In the genomic region with DNA sequence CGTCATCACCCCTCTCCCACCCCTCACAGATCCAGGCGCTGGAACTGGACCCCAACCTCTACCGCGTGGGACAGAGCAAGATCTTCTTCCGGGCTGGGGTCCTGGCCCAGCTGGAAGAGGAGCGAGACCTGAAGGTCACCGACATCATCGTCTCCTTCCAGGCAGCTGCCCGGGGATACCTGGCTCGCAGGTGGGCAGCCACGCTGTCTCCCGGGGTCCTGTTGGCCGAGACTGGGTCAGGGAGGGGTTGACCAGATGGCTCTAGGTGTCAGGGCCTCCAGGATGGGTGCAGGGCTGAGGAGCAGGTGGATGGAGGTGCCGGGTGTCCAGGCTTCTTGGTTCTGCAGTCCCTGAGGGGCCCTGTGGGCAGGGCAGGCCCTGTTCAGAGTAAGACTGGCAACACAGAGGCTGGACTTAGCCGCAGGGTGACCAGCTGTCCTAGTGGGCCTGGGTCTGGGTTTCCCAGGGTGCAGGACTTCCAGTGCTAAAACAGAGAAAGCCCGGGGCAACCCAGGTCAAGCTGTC, we compare ENCODE assay signal across 28 cellular contexts. TPM values are rescaled to one million over a fixed set of nuclear protein-coding genes. Genes with fewer than 3 reads are reported as not detected.
A peak's percentile ranks its signal among the peaks of the same experiment; 100 is the strongest.
DNase-seq lines count a peak whose midpoint lies in the region; ATAC-seq, FAIRE-seq and TF ChIP-seq lines count a peak whose summit lies in the region.
"Had no signal": no experiment of that assay in that cellular context is flagged by ENCODE, and none has a peak within 500 bp of the region (broad histone marks: within the 10 kb centered on the region; RNA-seq: fewer than 3 reads in every experiment).

No MANE protein-coding gene starts in this region.

- H3K4me2 ChIP-seq in osteoblast (ENCODE audit: insufficient read depth, low read length) = no peak overlapping the region
- H3K4me2 ChIP-seq: BLaER1 had no signal

- H3K9ac ChIP-seq in kidney (ENCODE audit: low read length in 2 of 2) = no peak overlapping the region
- H3K9ac ChIP-seq: BLaER1 had no signal

- no peaks in the 10 kb centered on the region for H3K9me3 ChIP-seq in kidney (ENCODE audit: control insufficient read depth in 1 of 2, low read length in 2 of 2)
- H3K9me3 ChIP-seq in osteoblast (ENCODE audit: low read depth, low read length) = no peaks in the 10 kb centered on the region
- H3K9me3 ChIP-seq in effector memory CD4-positive, alpha-beta T cell (ENCODE audit: control insufficient read depth, low read length) = no peaks in the 10 kb centered on the region
- H3K9me3 ChIP-seq: BE2C, BLaER1 had no signal

- H3K27me3 ChIP-seq in H7 (ENCODE audit: control insufficient read depth, insufficient read depth, low read length) (no peaks in the 10 kb centered on the region), osteoblast (ENCODE audit: insufficient read depth, low read length) (no peaks in the 10 kb centered on the region)
- H3K27me3 ChIP-seq in effector memory CD4-positive, alpha-beta T cell (replicated peaks; ENCODE audit: control insufficient read depth, insufficient read depth, low read length, poor library complexity, severe bottlenecking) = no peaks in the 10 kb centered on the region
- H3K27me3 ChIP-seq: BE2C, BLaER1 had no signal

- H2AFZ ChIP-seq in osteoblast (ENCODE audit: low read length) = no peak overlapping the region

- H3K36me3 ChIP-seq in H7 (replicated peaks; ENCODE audit: control insufficient read depth, insufficient read depth, low read length) = no peaks in the 10 kb centered on the region; the same call in 1 of the 2 replicates
- H3K36me3 ChIP-seq in kidney (ENCODE audit: control insufficient read depth in 1 of 2, insufficient read depth in 2 of 2, low read length in 2 of 2) = peaks cover 4 to 5% of the 10 kb centered on the region in 2 donors
- H3K36me3 ChIP-seq in osteoblast (ENCODE audit: insufficient read depth, low read length) = no peaks in the 10 kb centered on the region
- H3K36me3 ChIP-seq in effector memory CD4-positive, alpha-beta T cell (ENCODE audit: control insufficient read depth, insufficient read depth, low read length) = no peaks in the 10 kb centered on the region
- H3K36me3 ChIP-seq: BE2C, BLaER1 had no signal

- ATAC-seq in HG03159 (IDR thresholded peaks at IDR 0.05; ENCODE audit: unreplicated experiment) = no peak
- ATAC-seq: GM12878 had no signal

- TF ChIP-seq CTCF in kidney (IDR thresholded peaks at IDR 0.05; ENCODE audit: borderline replicate concordance, extremely low read depth, insufficient read depth) (no peak), osteoblast (IDR thresholded peaks at IDR 0.05; ENCODE audit: extremely low read depth, low read depth, low read length) (no peak)

- H3K4me1 ChIP-seq in kidney (ENCODE audit: control insufficient read depth in 1 of 2, insufficient read depth in 1 of 2, low read depth in 1 of 2, low read length in 2 of 2) (no peaks in the 10 kb centered on the region), osteoblast (ENCODE audit: insufficient read depth, low read length) (no peaks in the 10 kb centered on the region)
- no peaks in the 10 kb centered on the region for H3K4me1 ChIP-seq in effector memory CD4-positive, alpha-beta T cell (ENCODE audit: control insufficient read depth, insufficient read depth, low read length, poor library complexity, severe bottlenecking)
- H3K4me1 ChIP-seq: BE2C had no signal

- H4K20me1 ChIP-seq in osteoblast (ENCODE audit: insufficient read depth, low read length) = no peaks in the 10 kb centered on the region
- H4K20me1 ChIP-seq: BLaER1 had no signal

- H3K27ac ChIP-seq in kidney (ENCODE audit: low read depth in 2 of 2, low read length in 2 of 2) (no peak overlapping the region), osteoblast (ENCODE audit: low read depth, low read length) (no peak overlapping the region)
- no peak overlapping the region for H3K27ac ChIP-seq in effector memory CD4-positive, alpha-beta T cell (ENCODE audit: insufficient read depth, low read length, poor library complexity, severe bottlenecking)
- H3K27ac ChIP-seq: BLaER1 had no signal

- H3K79me2 ChIP-seq in osteoblast (ENCODE audit: insufficient read depth, low read length) = no peaks in the 10 kb centered on the region

- DNase-seq in H7 (peak; percentile 35), kidney (peak; percentile 52), osteoblast (ENCODE audit: insufficient read length, low spot score, missing footprints) (peak; percentile 58)
- DNase-seq in effector memory CD4-positive, alpha-beta T cell = no peak
- no peak for DNase-seq in stimulated activated CD4-positive, alpha-beta T cell treated with anti-CD3 and anti-CD28 coated beads, Interleukin-4, amount 100 ng/mL, for 1 hour
- DNase-seq: 8988T; ACHN; BE2C; C1 segment of cervical spinal cord; CD4-positive, alpha-beta memory T cell; CD4-positive, CD25-positive, alpha-beta regulatory T cell; CD8-positive, alpha-beta memory T cell; COR-L47; DMS 273 treated with DMSO at 0.1 percent for 48 hours; DMS153; DMS53; DMS79; DND-41; EL; GDM1 had no signal

- H3K4me3 ChIP-seq in H7 (ENCODE audit: insufficient read depth, low read depth, low read length) (no peak overlapping the region), kidney (ENCODE audit: low read length in 2 of 2) (no peak overlapping the region), osteoblast (ENCODE audit: insufficient read depth, low read length) (no peak overlapping the region)
- H3K4me3 ChIP-seq in effector memory CD4-positive, alpha-beta T cell (ENCODE audit: insufficient read depth, low read depth, low read length, poor library complexity, severe bottlenecking) = no peak overlapping the region
- H3K4me3 ChIP-seq: BLaER1, GM12878 had no signal

- FAIRE-seq in kidney (lab: Jason Lieb, UNC) = no peak
- FAIRE-seq: A204.1, GM12878, GM12892, GM18507 had no signal

- intact Hi-C loops in kidney (cut with DNase I) = no loop called here

RNA-seq across cellular contexts. Expression of gene MYH14, which starts 58.1 kb away (rescaled TPM):
- total RNA-seq in H7 (2014; rRNA removed; shearing (Covaris generic)) = 4.1 and 6.1 TPM in 2 replicates
- total RNA-seq in kidney = 81.4 TPM
- 23.9 TPM for polyA plus RNA-seq in kidney (ENCODE audit: insufficient read depth, low read depth, low replicate concordance)
- total RNA-seq in osteoblast = under 0.01 TPM in 1 of 2 replicates, not detected in the other
- total RNA-seq: CD4-positive, alpha-beta memory T cell; CD4-positive, CD25-positive, alpha-beta regulatory T cell; CD8-positive, alpha-beta memory T cell had no signal
- polyA plus RNA-seq: AG04450; CD14-positive monocyte; CD4-positive, alpha-beta memory T cell; CD4-positive, CD25-positive, alpha-beta regulatory T cell; CD8-positive, alpha-beta memory T cell had no signal

Comparison
In these comparisons a context has a peak if more than half of its experiments do, and no peak if none do; other contexts are left out.
1. DNase-seq: peak in H7 (single experiment), kidney (single experiment) and osteoblast (single experiment); none in effector memory CD4-positive, alpha-beta T cell (0 of 3) and stimulated activated CD4-positive, alpha-beta T cell treated with anti-CD3 and anti-CD28 coated beads, Interleukin-4, amount 100 ng/mL, for 1 hour (single experiment).
2. RNA of gene MYH14, which starts 58.1 kb away (total RNA-seq): 81.4 TPM in kidney (single experiment); 4.1 to 6.1 TPM in H7 and under 0.01 TPM in osteoblast; every median in the first group is over 10 times any median in the second.